ENCODE assay signal across 8 cellular contexts in the genomic region with DNA sequence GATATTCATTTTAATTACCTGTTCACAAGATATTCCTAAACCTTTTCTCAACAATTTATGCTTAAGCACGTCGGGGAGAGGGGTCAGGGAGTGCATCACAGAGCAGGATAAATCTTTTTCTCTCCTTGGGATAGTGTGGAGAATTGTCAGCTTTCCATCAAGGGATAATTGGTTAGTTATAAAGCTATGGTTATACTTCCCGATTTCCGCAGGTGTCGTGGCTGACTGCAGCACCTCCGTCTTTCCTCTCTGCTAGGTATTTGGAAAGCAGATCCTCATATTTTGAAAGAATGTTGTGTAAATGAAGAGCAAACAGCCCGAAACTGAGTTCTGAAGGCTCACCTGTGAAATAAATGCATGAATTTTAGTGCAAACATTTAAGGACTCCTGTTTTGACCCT. TPM values are rescaled to one million over a fixed set of nuclear protein-coding genes. Genes with fewer than 3 reads are reported as not detected.
DNase-seq lines count a peak whose midpoint lies in the region; ATAC-seq, FAIRE-seq and TF ChIP-seq lines count a peak whose summit lies in the region.

No MANE protein-coding gene starts in this region.

- peaks cover 6% of the 10 kb centered on the region for H3K36me3 Mint-ChIP-seq in activated naive CD4-positive, alpha-beta T cell treated with anti-CD3 and anti-CD28 coated beads, Interleukin-2, amount 50 U/mL, for 24 hours

- peak overlapping the region; percentile 61 for H3K4me3 ChIP-seq in K562
- H3K4me3 ChIP-seq in lower lobe of right lung, result peak overlapping the region; percentile 72
- H3K4me3 ChIP-seq in urinary bladder (ENCODE audit: low read depth, low read length), result peak overlapping the region; percentile 72

- intact Hi-C loops in K562 (cut with micrococcal nuclease) (loop anchor here (10.0 kb wide), 1 partner anchor 140 kb away; a partner anchor contains a TSS), lower lobe of right lung (cut with DNase I) (no loop called here)

- no peaks in the 10 kb centered on the region for H3K27me3 ChIP-seq in K562 (ENCODE audit: control insufficient read depth in 2 of 2, insufficient read depth in 2 of 2, low read length in 2 of 2)
- no peaks in the 10 kb centered on the region for H3K27me3 ChIP-seq in lower lobe of right lung (ENCODE audit: low read depth)

- peak overlapping the region; percentile 11 for H3K27ac Mint-ChIP-seq in activated naive CD4-positive, alpha-beta T cell treated with anti-CD3 and anti-CD28 coated beads, Interleukin-2, amount 50 U/mL, for 24 hours

- POLR2A ChIA-PET in K562 (lab: Yijun Ruan, JAX), result interaction anchor here (0.7 to 0.9 kb wide), 2 partner anchors 12 to 22 kb away, joined by 3 to 5 read pairs; no protein-coding TSS in a partner anchor

- no peaks in the 10 kb centered on the region for H3K9me1 ChIP-seq in K562 (ENCODE audit: control insufficient read depth, insufficient read depth, low read length)

- H3K9me3 ChIP-seq in K562 (replicated peaks; ENCODE audit: control insufficient read depth, insufficient read depth, low read depth, low read length) (no peaks in the 10 kb centered on the region), lower lobe of right lung (no peaks in the 10 kb centered on the region)

- no peaks in the 10 kb centered on the region for H3K9me3 Mint-ChIP-seq in activated naive CD4-positive, alpha-beta T cell treated with anti-CD3 and anti-CD28 coated beads, Interleukin-2, amount 50 U/mL, for 24 hours

- peaks cover 9% of the 10 kb centered on the region; the same call in 1 of the 3 replicates for H3K79me2 ChIP-seq in K562 (ENCODE audit: control insufficient read depth, insufficient read depth, low read length)

- TF ChIP-seq POLR2A in K562 (conservative IDR thresholded peaks at IDR 0.05), result no peak

- H2AFZ ChIP-seq in K562 (ENCODE audit: low read depth, low read length), result peak overlapping the region; percentile 97

- no peak for TF ChIP-seq EP300 in K562 (IDR thresholded peaks at IDR 0.05; ENCODE audit: low read length)

- H3K27ac ChIP-seq in K562 (ENCODE audit: extremely low read depth, low read depth, low read length) (peak overlapping the region; percentile 67), lower lobe of right lung (peak overlapping the region; percentile 87), urinary bladder (ENCODE audit: low read depth) (no peak overlapping the region)

- peaks cover 28% of the 10 kb centered on the region for H3K4me1 Mint-ChIP-seq in activated naive CD4-positive, alpha-beta T cell treated with anti-CD3 and anti-CD28 coated beads, Interleukin-2, amount 50 U/mL, for 24 hours

- TF ChIP-seq RAD21 in K562 (CRISPR knock-in tag; conservative IDR thresholded peaks at IDR 0.05 in 1 of 2, IDR thresholded peaks at IDR 0.05 in 1 of 2), result no peak

- no peak for TF ChIP-seq CTCF in K562 (IDR thresholded peaks at IDR 0.05 in 2 of 3, conservative IDR thresholded peaks at IDR 0.05 in 1 of 3; ENCODE audit: insufficient read depth in 2 of 3, low read depth in 1 of 3, low read length in 3 of 3)
- no peak for TF ChIP-seq CTCF in lower lobe of right lung (IDR thresholded peaks at IDR 0.05)

- 0 out of 3 replicates have a peak, but pooled peaks cover 5% of the 10 kb centered on the region for H3K36me3 ChIP-seq in K562 (ENCODE audit: control insufficient read depth, insufficient read depth, low read length)
- H3K36me3 ChIP-seq in lower lobe of right lung, result no peaks in the 10 kb centered on the region
- no peaks in the 10 kb centered on the region for H3K36me3 ChIP-seq in urinary bladder (ENCODE audit: insufficient read depth)

- H3K9ac ChIP-seq in K562 (ENCODE audit: insufficient read depth in 1 of 2, low read depth in 2 of 2, low read length in 2 of 2), result peak overlapping the region in 1 of 2 experiments; percentile 69; a peak in 2 of 4 replicates

- peak; percentile 18 for ATAC-seq in K562
- ATAC-seq in lower lobe of right lung, result peak in 1 of 2 donors; percentile 26
- no peak for ATAC-seq in GM21390 (IDR thresholded peaks at IDR 0.05; ENCODE audit: unreplicated experiment)
- ATAC-seq in HG03460 (IDR thresholded peaks at IDR 0.05; ENCODE audit: unreplicated experiment), result no peak

- no peaks in the 10 kb centered on the region for H3K27me3 Mint-ChIP-seq in activated naive CD4-positive, alpha-beta T cell treated with anti-CD3 and anti-CD28 coated beads, Interleukin-2, amount 50 U/mL, for 24 hours

- peak overlapping the region; percentile 86 for H3K4me2 ChIP-seq in K562 (ENCODE audit: insufficient read depth, low read length)

- peak overlapping the region; percentile 99 for H3K4me3 Mint-ChIP-seq in activated naive CD4-positive, alpha-beta T cell treated with anti-CD3 and anti-CD28 coated beads, Interleukin-2, amount 50 U/mL, for 24 hours

- DNase-seq in activated naive CD4-positive, alpha-beta T cell (lab: John Stamatoyannopoulos, UW), result no peak
- no peak for DNase-seq in K562 (ENCODE audit: extremely low read depth in 1 of 4, low spot score in 3 of 4)
- no peak for DNase-seq in lower lobe of right lung
- no peak for DNase-seq in nucleus accumbens (lab: John Stamatoyannopoulos, UW)

- CTCF ChIA-PET in K562 (lab: Yijun Ruan, JAX; ENCODE audit: low intra/inter-chr PET ratio), result no interaction called here

- no peaks in the 10 kb centered on the region for H4K20me1 ChIP-seq in K562 (replicated peaks; ENCODE audit: control insufficient read depth, insufficient read depth, low read length)

- BruUV-seq in K562 (replicated peaks; lab: Mats Ljungman, UMichigan), result TSS peak; percentile 76

- peak; percentile 19 for FAIRE-seq in K562 (lab: Jason Lieb, UNC)

- in situ Hi-C loops in K562 (cut with MboI), result no loop called here

- peaks cover 0 to 2% of the 10 kb centered on the region in 2 experiments; a peak in 2 of 5 replicates for H3K4me1 ChIP-seq in K562 (replicated peaks in 1 of 2; ENCODE audit: control insufficient read depth in 2 of 2, insufficient read depth in 2 of 2, low read length in 2 of 2)
- H3K4me1 ChIP-seq in lower lobe of right lung, result peaks cover 11% of the 10 kb centered on the region
- no peaks in the 10 kb centered on the region for H3K4me1 ChIP-seq in urinary bladder (ENCODE audit: insufficient read depth)

- 8% methylated on average over 7 of the region's 7 CpGs for WGBS in K562 (ENCODE audit: insufficient coverage, low coverage, missing lambda C conversion rate)
- 30% methylated on average over 7 of the region's 7 CpGs for WGBS in urinary bladder

TF ChIP-seq in K562, 482 proteins besides CTCF, POLR2A, EP300 and RAD21 (continues in another document):
- no peak for TF ChIP-seq SMAD4 (CRISPR knock-in tag; conservative IDR thresholded peaks at IDR 0.05)
- TF ChIP-seq, protein P1, sequence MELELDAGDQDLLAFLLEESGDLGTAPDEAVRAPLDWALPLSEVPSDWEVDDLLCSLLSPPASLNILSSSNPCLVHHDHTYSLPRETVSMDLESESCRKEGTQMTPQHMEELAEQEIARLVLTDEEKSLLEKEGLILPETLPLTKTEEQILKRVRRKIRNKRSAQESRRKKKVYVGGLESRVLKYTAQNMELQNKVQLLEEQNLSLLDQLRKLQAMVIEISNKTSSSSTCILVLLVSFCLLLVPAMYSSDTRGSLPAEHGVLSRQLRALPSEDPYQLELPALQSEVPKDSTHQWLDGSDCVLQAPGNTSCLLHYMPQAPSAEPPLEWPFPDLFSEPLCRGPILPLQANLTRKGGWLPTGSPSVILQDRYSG (tag; conservative IDR thresholded peaks at IDR 0.05; ENCODE audit: low read depth), result no peak

RNA-seq across cellular contexts. Expression of a gene that starts 0.8 kb away (rescaled TPM):
- total RNA-seq in K562 (2011; cell fraction: chromatin; rRNA removed; ENCODE audit: low replicate concordance), result 10.0 and 39.4 TPM in 2 replicates
- total RNA-seq in K562 (2011; cell fraction: nucleolus; rRNA removed), result 5.7 and 9.2 TPM in 2 replicates
- total RNA-seq in K562 (2011; cell fraction: nucleoplasm; rRNA removed), result 15.2 and 21.2 TPM in 2 replicates
- total RNA-seq in K562 (2014; rRNA removed) (12.4 and 23.8 TPM in 2 replicates), K562 (2014; rRNA removed; fragmentation: Illumina TruSeq; extraction: Trizol) (25.8 and 28.3 TPM in 2 replicates), K562 (2015; rRNA removed; fragmentation: Illumina TruSeq; extraction: Trizol) (20.2 and 25.3 TPM in 2 replicates), K562 (2021) (12.5 and 14.1 TPM in 2 replicates), lower lobe of right lung (22.7 TPM), urinary bladder (70.8 TPM)
- polyA plus RNA-seq in K562 (2011; rRNA removed) (33.3 and 42.2 TPM in 2 replicates), K562 (2014; fragmentation: Illumina TruSeq; extraction: Trizol) (20.3 and 22.5 TPM in 2 replicates), K562 (2014; fragmentation: Nextera tagmentation; extraction: Ambion mirVana) (10 to 100 TPM; 37.5 to 40.0 TPM), K562 (2014; rRNA removed) (25.3 and 26.3 TPM in 2 replicates), urinary bladder (11.8 TPM)
- polyA plus RNA-seq in K562 (2011; cell fraction: cytosol; rRNA removed), result 4.6 and 12.2 TPM in 2 replicates
- polyA plus RNA-seq in K562 (2011; cell fraction: nucleus; rRNA removed), result 13.0 and 23.1 TPM in 2 replicates
- 12.7 and 24.7 TPM in 2 replicates for polyA plus RNA-seq in K562 (2012)
- polyA minus RNA-seq in K562 (2011; rRNA and poly(A)+ RNA removed), result 21.3 and 23.2 TPM in 2 replicates
- 2.5 and 10.7 TPM in 2 replicates for polyA minus RNA-seq in K562 (2011; cell fraction: cytosol; rRNA and poly(A)+ RNA removed)
- 11.8 and 20.4 TPM in 2 replicates for polyA minus RNA-seq in K562 (2011; cell fraction: nucleus; rRNA and poly(A)+ RNA removed)
